ENCODE assay signal across 2 cellular contexts in the genomic region with DNA sequence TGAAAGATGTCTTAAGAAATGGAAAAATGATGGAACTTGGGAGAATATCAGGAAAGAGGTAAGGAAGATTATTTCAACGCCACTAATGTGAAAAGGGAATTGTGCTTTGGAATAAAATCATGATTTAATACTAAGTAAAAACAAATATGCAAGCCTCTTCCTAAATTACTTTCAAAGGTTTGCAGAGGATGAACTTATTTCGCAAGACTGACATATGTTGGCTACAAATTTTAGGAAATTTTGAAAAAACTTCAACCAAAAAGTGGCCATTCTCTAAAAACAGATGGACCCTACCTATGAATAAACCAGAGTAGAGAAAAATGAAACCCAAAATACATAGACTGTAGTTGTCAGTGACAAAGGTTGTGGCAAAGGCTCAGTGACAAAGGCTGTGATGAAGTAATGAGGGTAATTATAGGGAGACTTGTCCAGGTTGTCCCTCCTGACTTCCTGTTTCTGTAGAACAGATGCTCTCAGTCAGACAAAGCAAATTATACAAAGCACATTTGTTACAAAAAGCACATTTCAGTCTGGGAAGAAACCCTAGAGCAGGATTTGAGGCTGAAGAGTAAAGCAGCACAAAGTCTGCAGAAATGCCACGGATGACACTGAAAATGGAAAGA.
TF ChIP-seq lines count a peak whose summit lies in the region.

No MANE protein-coding gene starts in this region.

TF ChIP-seq in GM23338, 12 proteins besides CTCF, POLR2A, EP300 and RAD21 (continues in another document):
- TF ChIP-seq EZH2phosphoT487 (IDR thresholded peaks at IDR 0.05; ENCODE audit: unreplicated experiment) = no peak
- TF ChIP-seq POLR2AphosphoS5 (IDR thresholded peaks at IDR 0.05; ENCODE audit: low read depth) = no peak
- no peak for TF ChIP-seq ZNF331 (CRISPR knock-in tag; IDR thresholded peaks at IDR 0.05; ENCODE audit: low read depth)
- no peak for TF ChIP-seq NANOG (IDR thresholded peaks at IDR 0.05; ENCODE audit: borderline replicate concordance)
- no peak for TF ChIP-seq STAT1 (IDR thresholded peaks at IDR 0.05; ENCODE audit: unreplicated experiment)
- TF ChIP-seq, protein P1, sequence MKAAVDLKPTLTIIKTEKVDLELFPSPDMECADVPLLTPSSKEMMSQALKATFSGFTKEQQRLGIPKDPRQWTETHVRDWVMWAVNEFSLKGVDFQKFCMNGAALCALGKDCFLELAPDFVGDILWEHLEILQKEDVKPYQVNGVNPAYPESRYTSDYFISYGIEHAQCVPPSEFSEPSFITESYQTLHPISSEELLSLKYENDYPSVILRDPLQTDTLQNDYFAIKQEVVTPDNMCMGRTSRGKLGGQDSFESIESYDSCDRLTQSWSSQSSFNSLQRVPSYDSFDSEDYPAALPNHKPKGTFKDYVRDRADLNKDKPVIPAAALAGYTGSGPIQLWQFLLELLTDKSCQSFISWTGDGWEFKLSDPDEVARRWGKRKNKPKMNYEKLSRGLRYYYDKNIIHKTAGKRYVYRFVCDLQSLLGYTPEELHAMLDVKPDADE (IDR thresholded peaks at IDR 0.05) = no peak
- TF ChIP-seq ZNF114 (CRISPR knock-in tag; IDR thresholded peaks at IDR 0.05) = no peak
- TF ChIP-seq CREB1 (CRISPR knock-in tag; IDR thresholded peaks at IDR 0.05; ENCODE audit: low read depth) = no peak
- TF ChIP-seq EZH2 (IDR thresholded peaks at IDR 0.05; ENCODE audit: low read depth, unreplicated experiment) = no peak
- TF ChIP-seq, protein P2, sequence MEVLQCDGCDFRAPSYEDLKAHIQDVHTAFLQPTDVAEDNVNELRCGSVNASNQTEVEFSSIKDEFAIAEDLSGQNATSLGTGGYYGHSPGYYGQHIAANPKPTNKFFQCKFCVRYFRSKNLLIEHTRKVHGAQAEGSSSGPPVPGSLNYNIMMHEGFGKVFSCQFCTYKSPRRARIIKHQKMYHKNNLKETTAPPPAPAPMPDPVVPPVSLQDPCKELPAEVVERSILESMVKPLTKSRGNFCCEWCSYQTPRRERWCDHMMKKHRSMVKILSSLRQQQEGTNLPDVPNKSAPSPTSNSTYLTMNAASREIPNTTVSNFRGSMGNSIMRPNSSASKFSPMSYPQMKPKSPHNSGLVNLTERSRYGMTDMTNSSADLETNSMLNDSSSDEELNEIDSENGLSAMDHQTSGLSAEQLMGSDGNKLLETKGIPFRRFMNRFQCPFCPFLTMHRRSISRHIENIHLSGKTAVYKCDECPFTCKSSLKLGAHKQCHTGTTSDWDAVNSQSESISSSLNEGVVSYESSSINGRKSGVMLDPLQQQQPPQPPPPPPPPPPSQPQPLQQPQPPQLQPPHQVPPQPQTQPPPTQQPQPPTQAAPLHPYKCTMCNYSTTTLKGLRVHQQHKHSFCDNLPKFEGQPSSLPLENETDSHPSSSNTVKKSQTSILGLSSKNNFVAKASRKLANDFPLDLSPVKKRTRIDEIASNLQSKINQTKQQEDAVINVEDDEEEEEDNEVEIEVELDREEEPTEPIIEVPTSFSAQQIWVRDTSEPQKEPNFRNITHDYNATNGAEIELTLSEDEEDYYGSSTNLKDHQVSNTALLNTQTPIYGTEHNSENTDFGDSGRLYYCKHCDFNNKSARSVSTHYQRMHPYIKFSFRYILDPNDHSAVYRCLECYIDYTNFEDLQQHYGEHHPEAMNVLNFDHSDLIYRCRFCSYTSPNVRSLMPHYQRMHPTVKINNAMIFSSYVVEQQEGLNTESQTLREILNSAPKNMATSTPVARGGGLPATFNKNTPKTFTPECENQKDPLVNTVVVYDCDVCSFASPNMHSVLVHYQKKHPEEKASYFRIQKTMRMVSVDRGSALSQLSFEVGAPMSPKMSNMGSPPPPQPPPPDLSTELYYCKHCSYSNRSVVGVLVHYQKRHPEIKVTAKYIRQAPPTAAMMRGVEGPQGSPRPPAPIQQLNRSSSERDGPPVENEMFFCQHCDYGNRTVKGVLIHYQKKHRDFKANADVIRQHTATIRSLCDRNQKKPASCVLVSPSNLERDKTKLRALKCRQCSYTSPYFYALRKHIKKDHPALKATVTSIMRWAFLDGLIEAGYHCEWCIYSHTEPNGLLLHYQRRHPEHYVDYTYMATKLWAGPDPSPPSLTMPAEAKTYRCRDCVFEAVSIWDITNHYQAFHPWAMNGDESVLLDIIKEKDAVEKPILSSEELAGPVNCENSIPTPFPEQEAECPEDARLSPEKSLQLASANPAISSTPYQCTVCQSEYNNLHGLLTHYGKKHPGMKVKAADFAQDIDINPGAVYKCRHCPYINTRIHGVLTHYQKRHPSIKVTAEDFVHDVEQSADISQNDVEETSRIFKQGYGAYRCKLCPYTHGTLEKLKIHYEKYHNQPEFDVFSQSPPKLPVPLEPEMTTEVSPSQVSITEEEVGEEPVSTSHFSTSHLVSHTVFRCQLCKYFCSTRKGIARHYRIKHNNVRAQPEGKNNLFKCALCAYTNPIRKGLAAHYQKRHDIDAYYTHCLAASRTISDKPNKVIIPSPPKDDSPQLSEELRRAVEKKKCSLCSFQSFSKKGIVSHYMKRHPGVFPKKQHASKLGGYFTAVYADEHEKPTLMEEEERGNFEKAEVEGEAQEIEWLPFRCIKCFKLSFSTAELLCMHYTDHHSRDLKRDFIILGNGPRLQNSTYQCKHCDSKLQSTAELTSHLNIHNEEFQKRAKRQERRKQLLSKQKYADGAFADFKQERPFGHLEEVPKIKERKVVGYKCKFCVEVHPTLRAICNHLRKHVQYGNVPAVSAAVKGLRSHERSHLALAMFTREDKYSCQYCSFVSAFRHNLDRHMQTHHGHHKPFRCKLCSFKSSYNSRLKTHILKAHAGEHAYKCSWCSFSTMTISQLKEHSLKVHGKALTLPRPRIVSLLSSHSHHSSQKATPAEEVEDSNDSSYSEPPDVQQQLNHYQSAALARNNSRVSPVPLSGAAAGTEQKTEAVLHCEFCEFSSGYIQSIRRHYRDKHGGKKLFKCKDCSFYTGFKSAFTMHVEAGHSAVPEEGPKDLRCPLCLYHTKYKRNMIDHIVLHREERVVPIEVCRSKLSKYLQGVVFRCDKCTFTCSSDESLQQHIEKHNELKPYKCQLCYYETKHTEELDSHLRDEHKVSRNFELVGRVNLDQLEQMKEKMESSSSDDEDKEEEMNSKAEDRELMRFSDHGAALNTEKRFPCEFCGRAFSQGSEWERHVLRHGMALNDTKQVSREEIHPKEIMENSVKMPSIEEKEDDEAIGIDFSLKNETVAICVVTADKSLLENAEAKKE (CRISPR knock-in tag; IDR thresholded peaks at IDR 0.05) = no peak
- no peak for TF ChIP-seq JUNB (IDR thresholded peaks at IDR 0.05; ENCODE audit: unreplicated experiment)

TF ChIP-seq in GM12878, 131 proteins besides CTCF, POLR2A, EP300 and RAD21 (continues in another document):
- TF ChIP-seq HDAC6 (IDR thresholded peaks at IDR 0.05; ENCODE audit: unreplicated experiment) (no peak), SUZ12 (IDR thresholded peaks at IDR 0.05; ENCODE audit: unreplicated experiment) (no peak), CHD2 (IDR thresholded peaks at IDR 0.05; ENCODE audit: borderline replicate concordance, low read depth, low read length) (no peak), NRF1 (conservative IDR thresholded peaks at IDR 0.05; ENCODE audit: low read depth, low read length) (no peak), KLF5 (IDR thresholded peaks at IDR 0.05; ENCODE audit: partially characterized antibody) (no peak), ZNF24 (IDR thresholded peaks at IDR 0.05) (peak; percentile 32; the same call in 1 of the 2 replicates), CHD1 (IDR thresholded peaks at IDR 0.05; ENCODE audit: low read depth, low read length) (no peak), MTA2 (IDR thresholded peaks at IDR 0.05; ENCODE audit: low read depth) (peak; percentile 72; the same call in 1 of the 2 replicates), ATF7 (IDR thresholded peaks at IDR 0.05; ENCODE audit: low read depth) (peak; percentile 62), NR2F1 (conservative IDR thresholded peaks at IDR 0.05) (no peak), MEF2B (IDR thresholded peaks at IDR 0.05; ENCODE audit: partially characterized antibody, poor library complexity, severe bottlenecking) (no peak), CBFB (IDR thresholded peaks at IDR 0.05; ENCODE audit: low read depth) (no peak), ZZZ3 (IDR thresholded peaks at IDR 0.05; ENCODE audit: control insufficient read depth, insufficient read length, low read depth) (no peak), EZH2 (IDR thresholded peaks at IDR 0.05; ENCODE audit: borderline replicate concordance, control insufficient read depth, low read depth, low read length) (no peak), CREB1 (IDR thresholded peaks at IDR 0.05; ENCODE audit: low read depth) (no peak), SMAD1 (IDR thresholded peaks at IDR 0.05; ENCODE audit: low read depth, partially characterized antibody) (no peak), NFIC (IDR thresholded peaks at IDR 0.05; ENCODE audit: low read depth, low read length) (no peak), IRF3 (IDR thresholded peaks at IDR 0.05) (no peak), SPI1 (IDR thresholded peaks at IDR 0.05; ENCODE audit: borderline replicate concordance, insufficient read depth, low read depth, low read length) (peak; percentile 77), IKZF2 (IDR thresholded peaks at IDR 0.05) (peak; percentile 22 to 36; a peak in 2 of 4 replicates), RELB (IDR thresholded peaks at IDR 0.05; ENCODE audit: low read depth) (0 out of 2 replicates have a peak, but pooled peaks have one; percentile 14), STAT1 (conservative IDR thresholded peaks at IDR 0.05) (no peak), PBX3 (IDR thresholded peaks at IDR 0.05; ENCODE audit: insufficient replicate concordance, low read depth, low read length) (no peak), E2F4 (IDR thresholded peaks at IDR 0.05; ENCODE audit: low read depth, low read length) (no peak)
- TF ChIP-seq, protein P3, sequence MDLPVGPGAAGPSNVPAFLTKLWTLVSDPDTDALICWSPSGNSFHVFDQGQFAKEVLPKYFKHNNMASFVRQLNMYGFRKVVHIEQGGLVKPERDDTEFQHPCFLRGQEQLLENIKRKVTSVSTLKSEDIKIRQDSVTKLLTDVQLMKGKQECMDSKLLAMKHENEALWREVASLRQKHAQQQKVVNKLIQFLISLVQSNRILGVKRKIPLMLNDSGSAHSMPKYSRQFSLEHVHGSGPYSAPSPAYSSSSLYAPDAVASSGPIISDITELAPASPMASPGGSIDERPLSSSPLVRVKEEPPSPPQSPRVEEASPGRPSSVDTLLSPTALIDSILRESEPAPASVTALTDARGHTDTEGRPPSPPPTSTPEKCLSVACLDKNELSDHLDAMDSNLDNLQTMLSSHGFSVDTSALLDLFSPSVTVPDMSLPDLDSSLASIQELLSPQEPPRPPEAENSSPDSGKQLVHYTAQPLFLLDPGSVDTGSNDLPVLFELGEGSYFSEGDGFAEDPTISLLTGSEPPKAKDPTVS (IDR thresholded peaks at IDR 0.05; ENCODE audit: low read depth, low read length) = no peak
- TF ChIP-seq, protein P4, sequence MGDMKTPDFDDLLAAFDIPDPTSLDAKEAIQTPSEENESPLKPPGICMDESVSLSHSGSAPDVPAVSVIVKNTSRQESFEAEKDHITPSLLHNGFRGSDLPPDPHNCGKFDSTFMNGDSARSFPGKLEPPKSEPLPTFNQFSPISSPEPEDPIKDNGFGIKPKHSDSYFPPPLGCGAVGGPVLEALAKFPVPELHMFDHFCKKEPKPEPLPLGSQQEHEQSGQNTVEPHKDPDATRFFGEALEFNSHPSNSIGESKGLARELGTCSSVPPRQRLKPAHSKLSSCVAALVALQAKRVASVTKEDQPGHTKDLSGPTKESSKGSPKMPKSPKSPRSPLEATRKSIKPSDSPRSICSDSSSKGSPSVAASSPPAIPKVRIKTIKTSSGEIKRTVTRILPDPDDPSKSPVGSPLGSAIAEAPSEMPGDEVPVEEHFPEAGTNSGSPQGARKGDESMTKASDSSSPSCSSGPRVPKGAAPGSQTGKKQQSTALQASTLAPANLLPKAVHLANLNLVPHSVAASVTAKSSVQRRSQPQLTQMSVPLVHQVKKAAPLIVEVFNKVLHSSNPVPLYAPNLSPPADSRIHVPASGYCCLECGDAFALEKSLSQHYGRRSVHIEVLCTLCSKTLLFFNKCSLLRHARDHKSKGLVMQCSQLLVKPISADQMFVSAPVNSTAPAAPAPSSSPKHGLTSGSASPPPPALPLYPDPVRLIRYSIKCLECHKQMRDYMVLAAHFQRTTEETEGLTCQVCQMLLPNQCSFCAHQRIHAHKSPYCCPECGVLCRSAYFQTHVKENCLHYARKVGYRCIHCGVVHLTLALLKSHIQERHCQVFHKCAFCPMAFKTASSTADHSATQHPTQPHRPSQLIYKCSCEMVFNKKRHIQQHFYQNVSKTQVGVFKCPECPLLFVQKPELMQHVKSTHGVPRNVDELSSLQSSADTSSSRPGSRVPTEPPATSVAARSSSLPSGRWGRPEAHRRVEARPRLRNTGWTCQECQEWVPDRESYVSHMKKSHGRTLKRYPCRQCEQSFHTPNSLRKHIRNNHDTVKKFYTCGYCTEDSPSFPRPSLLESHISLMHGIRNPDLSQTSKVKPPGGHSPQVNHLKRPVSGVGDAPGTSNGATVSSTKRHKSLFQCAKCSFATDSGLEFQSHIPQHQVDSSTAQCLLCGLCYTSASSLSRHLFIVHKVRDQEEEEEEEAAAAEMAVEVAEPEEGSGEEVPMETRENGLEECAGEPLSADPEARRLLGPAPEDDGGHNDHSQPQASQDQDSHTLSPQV (IDR thresholded peaks at IDR 0.05) = no peak
